Comparison of ENCODE assay signal across 9 cellular contexts in genomic region chr5:134590992-134591659, GRCh38. TPM values are rescaled to one million over a fixed set of nuclear protein-coding genes. Genes with fewer than 3 reads are reported as not detected.
DNase-seq lines count a peak whose midpoint lies in the region; ATAC-seq lines count a peak whose summit lies in the region.
"Had no signal": no experiment of that assay in that cellular context is flagged by ENCODE, and none has a peak within 500 bp of the region (broad histone marks: within the 10 kb centered on the region; RNA-seq: fewer than 3 reads in every experiment).

No MANE protein-coding gene starts in this region.

- no peak overlapping the region for H3K27ac Mint-ChIP-seq in activated CD4-positive, alpha-beta T cell treated with anti-CD3 and anti-CD28 coated beads, Interleukin-2, amount 10 ng/mL, durations not matched to agents 24 days and 14 days

- H3K4me1 Mint-ChIP-seq in activated CD4-positive, alpha-beta T cell treated with anti-CD3 and anti-CD28 coated beads, Interleukin-2, amount 10 ng/mL, durations not matched to agents 24 days and 14 days: peaks cover 36% of the 10 kb centered on the region

- WGBS in right cardiac atrium: 57% methylated on average over 5 of the region's 5 CpGs

- no peaks in the 10 kb centered on the region for H3K9me3 ChIP-seq in right cardiac atrium (ENCODE audit: control insufficient read depth, low read length)

- H3K27me3 ChIP-seq in right cardiac atrium (ENCODE audit: control insufficient read depth, insufficient read depth): no peaks in the 10 kb centered on the region

- ATAC-seq in right cardiac atrium: no peak
- no peak for ATAC-seq in GM19467 (IDR thresholded peaks at IDR 0.05; ENCODE audit: unreplicated experiment)
- ATAC-seq in HG03439 (IDR thresholded peaks at IDR 0.05; ENCODE audit: unreplicated experiment): no peak

- H3K4me3 Mint-ChIP-seq in activated CD4-positive, alpha-beta T cell treated with anti-CD3 and anti-CD28 coated beads, Interleukin-2, amount 10 ng/mL, durations not matched to agents 24 days and 14 days: no peak overlapping the region

- peak; percentile 73 for DNase-seq in NCI-H82 (lab: John Stamatoyannopoulos, UW)
- DNase-seq in NCI-H82 treated with DMSO at 0.1 percent for 48 hours (lab: John Stamatoyannopoulos, UW; ENCODE audit: unreplicated experiment): no peak
- DNase-seq in activated CD4-positive, alpha-beta T cell treated with anti-CD3 and anti-CD28 coated beads, Interleukin-2, amount 10 ng/mL, durations not matched to agents 24 days and 14 days: peak; percentile 68
- DNase-seq in right cardiac atrium: no peak
- peak; percentile 4 for DNase-seq in stimulated activated CD8-positive, alpha-beta memory T cell treated with anti-CD3 and anti-CD28 coated beads, Interleukin-4, amount 100 ng/mL, for 24 hours (ENCODE audit: low read depth)
- DNase-seq in AML-193 (lab: John Stamatoyannopoulos, UW): no peak
- DNase-seq: foreskin fibroblast had no signal

- no peaks in the 10 kb centered on the region for H3K36me3 Mint-ChIP-seq in activated CD4-positive, alpha-beta T cell treated with anti-CD3 and anti-CD28 coated beads, Interleukin-2, amount 10 ng/mL, durations not matched to agents 24 days and 14 days (ENCODE audit: low read depth)

- intact Hi-C loops in activated CD4-positive, alpha-beta T cell treated with anti-CD3 and anti-CD28 coated beads, Interleukin-2, amount 10 ng/mL, durations not matched to agents 24 days and 14 days (cut with micrococcal nuclease): no loop called here
- intact Hi-C loops in right cardiac atrium (cut with DNase I): no loop called here

- no peaks in the 10 kb centered on the region for H3K27me3 Mint-ChIP-seq in activated CD4-positive, alpha-beta T cell treated with anti-CD3 and anti-CD28 coated beads, Interleukin-2, amount 10 ng/mL, durations not matched to agents 24 days and 14 days

- H3K4me3 ChIP-seq in right cardiac atrium (ENCODE audit: low read length): no peak overlapping the region

- no peaks in the 10 kb centered on the region for H3K9me3 Mint-ChIP-seq in activated CD4-positive, alpha-beta T cell treated with anti-CD3 and anti-CD28 coated beads, Interleukin-2, amount 10 ng/mL, durations not matched to agents 24 days and 14 days

- H3K4me1 ChIP-seq in right cardiac atrium (ENCODE audit: control insufficient read depth, insufficient read depth, low read length): no peaks in the 10 kb centered on the region

- peak overlapping the region; percentile 14 for H3K27ac ChIP-seq in right cardiac atrium (ENCODE audit: low read length)

RNA-seq across cellular contexts. Expression of gene SAR1B, which starts 41.5 kb away (rescaled TPM):
- total RNA-seq in activated CD4-positive, alpha-beta T cell treated with anti-CD3 and anti-CD28 coated beads, Interleukin-2, amount 10 ng/mL, durations not matched to agents 24 days and 14 days: 43.9 and 56.2 TPM in 2 replicates
- total RNA-seq in right cardiac atrium: 100 to 1,000 TPM in 1 of 4 donors, 10 to 100 TPM in 3; 78.0 to 114 (median 84.7) TPM
- 46.1 TPM for polyA plus RNA-seq in right cardiac atrium

RNA-seq across cellular contexts. Expression of gene SEC24A, which starts 57.5 kb away (rescaled TPM):
- 29.4 and 31.2 TPM in 2 replicates for total RNA-seq in activated CD4-positive, alpha-beta T cell treated with anti-CD3 and anti-CD28 coated beads, Interleukin-2, amount 10 ng/mL, durations not matched to agents 24 days and 14 days
- 10 to 100 TPM in 2 of 4 donors, 1 to 10 TPM in 2; 7.6 to 17.5 (median 9.8) TPM for total RNA-seq in right cardiac atrium
- polyA plus RNA-seq in right cardiac atrium: 3.0 TPM

Comparison
In these comparisons a context has a peak if more than half of its experiments do, and no peak if none do; other contexts are left out.
1. DNase-seq: peak in NCI-H82 (single experiment), activated CD4-positive, alpha-beta T cell treated with anti-CD3 and anti-CD28 coated beads, Interleukin-2, amount 10 ng/mL, durations not matched to agents 24 days and 14 days (single experiment) and stimulated activated CD8-positive, alpha-beta memory T cell treated with anti-CD3 and anti-CD28 coated beads, Interleukin-4, amount 100 ng/mL, for 24 hours (single experiment); none in NCI-H82 treated with DMSO at 0.1 percent for 48 hours (single experiment), right cardiac atrium (0 of 3) and AML-193 (0 of 2).